In genomic region chr18:13376298-13376840, GRCh38 we compare ENCODE assay signal across 11 cellular contexts.
DNase-seq lines count a peak whose midpoint lies in the region; ATAC-seq, FAIRE-seq and TF ChIP-seq lines count a peak whose summit lies in the region.
"Had no signal": no experiment of that assay in that cellular context is flagged by ENCODE, and none has a peak within 500 bp of the region (broad histone marks: within the 10 kb centered on the region; RNA-seq: fewer than 3 reads in every experiment).

No MANE protein-coding gene starts in this region.

- no peak overlapping the region for H2AK5ac ChIP-seq in H1 (ENCODE audit: low read depth, low read length)

- H3K36me3 ChIP-seq in H1 (ENCODE audit: control insufficient read depth in 2 of 4, insufficient read depth in 4 of 4, low read length in 3 of 4) (no peaks in the 10 kb centered on the region), stomach (no peaks in the 10 kb centered on the region)

- no peak for TF ChIP-seq EP300 in H1 (IDR thresholded peaks at IDR 0.05; ENCODE audit: borderline replicate concordance in 1 of 2, low read depth in 2 of 2, low read length in 2 of 2)
- no peak for TF ChIP-seq EP300 in stomach (IDR thresholded peaks at IDR 0.05)

- H2BK5ac ChIP-seq in H1 (ENCODE audit: low read depth, low read length) = no peak overlapping the region

- no peak overlapping the region for H3K23ac ChIP-seq in H1 (ENCODE audit: insufficient read length)

- no peak overlapping the region for H4K91ac ChIP-seq in H1 (replicated peaks; ENCODE audit: insufficient read length, low read length)

- TF ChIP-seq CTCF in H1 (IDR thresholded peaks at IDR 0.05; ENCODE audit: control extremely low read depth in 1 of 3, insufficient read depth in 1 of 3, low read depth in 1 of 3, low read length in 3 of 3) (no peak), stomach (IDR thresholded peaks at IDR 0.05) (no peak)

- H2BK12ac ChIP-seq in H1 (ENCODE audit: low read depth, low read length) = no peak overlapping the region

- DNase-seq in T-helper 2 cell (peak in 3 of 5 experiments; percentile 36 to 77 (median 62)), activated T-helper 1 cell treated with Interleukin-2 at 50 U/mL for 16 hours (ENCODE audit: low read depth) (peak; percentile 37), H1 (ENCODE audit: low read depth in 1 of 2, low spot score in 2 of 2) (no peak), stomach (no peak), nucleus accumbens (lab: John Stamatoyannopoulos, UW) (no peak), RPMI8226 (no peak)
- DNase-seq: NCI-H2227 treated with DMSO at 0.1 percent for 48 hours, occipital lobe had no signal

- CTCF ChIA-PET in H1 (lab: Charles Lee; ENCODE audit: partially characterized antibody) = no interaction called here

- ATAC-seq in GM19397 (IDR thresholded peaks at IDR 0.05; ENCODE audit: unreplicated experiment) (no peak), GM18517 (IDR thresholded peaks at IDR 0.05; ENCODE audit: unreplicated experiment) (no peak)

- no peak for FAIRE-seq in H1 (lab: Jason Lieb, UNC)
- FAIRE-seq: TTC549 had no signal

- no peaks in the 10 kb centered on the region for H3K23me2 ChIP-seq in H1 (ENCODE audit: low read depth, low read length)

- H3K27ac ChIP-seq in H1 (ENCODE audit: low read depth, low read length) (no peak overlapping the region), stomach (peak overlapping the region in 3 of 5 donors; percentile 29 to 61 (median 52))

- WGBS in H1 (ENCODE audit: extremely low coverage in 1 of 2, insufficient coverage in 1 of 2, insufficient read length in 1 of 2, insufficient replicate concordance in 2 of 2, low coverage in 1 of 2, low lambda C conversion rate in 2 of 2, missing lambda C conversion rate in 1 of 2), 2 experiments = 92% methylated on average over 23 of the region's 23 CpGs; no CpG with 5 or more reads in 1 of the 2 experiments
- 87 to 94% (median 89%) methylated on average over 23 of the region's 23 CpGs for WGBS in stomach, 5 donors

- H3K9me3 ChIP-seq in H1 (ENCODE audit: insufficient read depth in 2 of 2, low read depth in 1 of 2, low read length in 1 of 2) (no peaks in the 10 kb centered on the region), stomach (no peaks in the 10 kb centered on the region)

- intact Hi-C loops in stomach (cut with DNase I; ENCODE audit: low total_unique reads) = no loop called here

- peak overlapping the region; percentile 53; the same call in 1 of the 2 replicates for H4K8ac ChIP-seq in H1 (ENCODE audit: extremely low read depth, insufficient read depth, low read length)

- H3K4ac ChIP-seq in H1 (replicated peaks; ENCODE audit: insufficient read length, low read depth, low read length) = no peak overlapping the region

- H3K18ac ChIP-seq in H1 (ENCODE audit: extremely low read depth, low read length) = no peak overlapping the region

- no peaks in the 10 kb centered on the region for H3K79me2 ChIP-seq in H1 (ENCODE audit: control insufficient read depth in 1 of 2, insufficient read depth in 2 of 2, low read length in 2 of 2)

- no peaks in the 10 kb centered on the region; a peak in 3 of 7 replicates for H3K4me1 ChIP-seq in H1 (replicated peaks in 1 of 4; ENCODE audit: control insufficient read depth in 3 of 4, insufficient read depth in 4 of 4, low read length in 3 of 4)
- peaks cover 11 to 46% (median 28%) of the 10 kb centered on the region in 4 donors for H3K4me1 ChIP-seq in stomach

- no peak for TF ChIP-seq RAD21 in H1 (IDR thresholded peaks at IDR 0.05 in 1 of 2, conservative IDR thresholded peaks at IDR 0.05 in 1 of 2; ENCODE audit: low read depth in 2 of 2, low read length in 2 of 2)

- no peaks in the 10 kb centered on the region for H3K27me3 ChIP-seq in H1 (replicated peaks in 1 of 4; ENCODE audit: control insufficient read depth in 3 of 4, extremely low read depth in 1 of 4, insufficient read depth in 3 of 4, low read length in 3 of 4)
- H3K27me3 ChIP-seq in stomach = no peaks in the 10 kb centered on the region

- no peak overlapping the region for H2AFZ ChIP-seq in H1 (ENCODE audit: low read length)

- POLR2A ChIA-PET in H1 (lab: Charles Lee; ENCODE audit: partially characterized antibody) = no interaction called here

- no peak overlapping the region for H3K4me3 ChIP-seq in H1 (ENCODE audit: extremely low read depth in 1 of 4, insufficient read depth in 2 of 4, low read depth in 3 of 4, low read length in 4 of 4)
- no peak overlapping the region for H3K4me3 ChIP-seq in stomach

- H3K9ac ChIP-seq in H1 (replicated peaks in 1 of 4; ENCODE audit: extremely low read depth in 1 of 4, low read depth in 3 of 4, low read length in 3 of 4) = no peak overlapping the region

- no peak overlapping the region for H4K5ac ChIP-seq in H1 (ENCODE audit: insufficient read length, low read depth, low read length)

- H3K14ac ChIP-seq in H1 (ENCODE audit: insufficient read length) = no peak overlapping the region

- no peaks in the 10 kb centered on the region for H4K20me1 ChIP-seq in H1 (replicated peaks in 1 of 2; ENCODE audit: control insufficient read depth in 1 of 2, insufficient read depth in 2 of 2, low read length in 2 of 2)

- H3K56ac ChIP-seq in H1 (replicated peaks; ENCODE audit: insufficient read length, low read depth, low read length) = no peak overlapping the region

- no peak overlapping the region for H2BK15ac ChIP-seq in H1 (ENCODE audit: low read length)

- no peak overlapping the region for H2BK120ac ChIP-seq in H1 (replicated peaks; ENCODE audit: low read depth, low read length)

- H3K79me1 ChIP-seq in H1 (ENCODE audit: low read depth, low read length) = no peaks in the 10 kb centered on the region

- no peak overlapping the region for H2BK20ac ChIP-seq in H1 (ENCODE audit: low read length)

- TF ChIP-seq POLR2A in H1 (IDR thresholded peaks at IDR 0.05; ENCODE audit: control extremely low read depth in 1 of 2, low read depth in 2 of 2, low read length in 2 of 2) (no peak), stomach (IDR thresholded peaks at IDR 0.05) (no peak)

- no peak overlapping the region for H3K4me2 ChIP-seq in H1 (ENCODE audit: insufficient read depth in 1 of 2, low read depth in 2 of 2, low read length in 2 of 2)

TF ChIP-seq in H1, 55 proteins besides CTCF, POLR2A, EP300 and RAD21:
- TF ChIP-seq TBP (IDR thresholded peaks at IDR 0.05; ENCODE audit: low read depth, low read length) = no peak
- TF ChIP-seq KDM5A (IDR thresholded peaks at IDR 0.05; ENCODE audit: low read length) = no peak
- TF ChIP-seq HDAC6 (IDR thresholded peaks at IDR 0.05; ENCODE audit: low read depth, low read length) = no peak
- no peak for TF ChIP-seq CBX8 (IDR thresholded peaks at IDR 0.05; ENCODE audit: borderline replicate concordance, low read depth, low read length)
- no peak for TF ChIP-seq KDM1A (IDR thresholded peaks at IDR 0.05; ENCODE audit: borderline replicate concordance, low read length)
- no peak for TF ChIP-seq ZNF274 (IDR thresholded peaks at IDR 0.05; ENCODE audit: borderline replicate concordance, extremely low read depth, low read length)

Comparison
In these comparisons a context has a peak if more than half of its experiments do, and no peak if none do; other contexts are left out.
1. DNase-seq: peak in T-helper 2 cell (3 of 5) and activated T-helper 1 cell treated with Interleukin-2 at 50 U/mL for 16 hours (single experiment); none in H1 (0 of 2), stomach (single experiment), nucleus accumbens (0 of 56) and RPMI8226 (single experiment).